In genomic region chr22:27726726-27727449, GRCh38 we compare ENCODE assay signal across 8 cellular contexts.
DNase-seq lines count a peak whose midpoint lies in the region; ATAC-seq, FAIRE-seq and TF ChIP-seq lines count a peak whose summit lies in the region.

No MANE protein-coding gene starts in this region.

- TF ChIP-seq CTCF in H1 (IDR thresholded peaks at IDR 0.05; ENCODE audit: control extremely low read depth in 1 of 3, insufficient read depth in 1 of 3, low read depth in 1 of 3, low read length in 3 of 3): no peak
- no peak for TF ChIP-seq CTCF in GM20000 (IDR thresholded peaks at IDR 0.05; ENCODE audit: extremely low read depth, missing control alignments)

- CTCF ChIA-PET in H1 (lab: Charles Lee; ENCODE audit: partially characterized antibody): no interaction called here

- H3K4me1 ChIP-seq in H1 (replicated peaks in 1 of 4; ENCODE audit: control insufficient read depth in 3 of 4, insufficient read depth in 4 of 4, low read length in 3 of 4): peaks cover 5 to 25% (median 14%) of the 10 kb centered on the region in 4 experiments

- POLR2A ChIA-PET in H1 (lab: Charles Lee; ENCODE audit: partially characterized antibody): interaction anchor here (2.3 kb wide), 1 partner anchor 8 kb away, joined by 9 read pairs; no protein-coding TSS in a partner anchor

- peaks cover 9% of the 10 kb centered on the region for H3K27me3 Mint-ChIP-seq in activated naive CD8-positive, alpha-beta T cell treated with anti-CD3 and anti-CD28 coated beads, Interleukin-2, amount 50 U/mL, for 24 hours

- H2AFZ ChIP-seq in H1 (ENCODE audit: low read length): no peak overlapping the region

- TF ChIP-seq RAD21 in H1 (IDR thresholded peaks at IDR 0.05 in 1 of 2, conservative IDR thresholded peaks at IDR 0.05 in 1 of 2; ENCODE audit: low read depth in 2 of 2, low read length in 2 of 2): no peak

- H3K14ac ChIP-seq in H1 (ENCODE audit: insufficient read length): no peak overlapping the region

- peaks cover 15% of the 10 kb centered on the region for H3K79me1 ChIP-seq in H1 (ENCODE audit: low read depth, low read length)

- peaks cover 0 to 10% of the 10 kb centered on the region in 2 experiments for H4K20me1 ChIP-seq in H1 (replicated peaks in 1 of 2; ENCODE audit: control insufficient read depth in 1 of 2, insufficient read depth in 2 of 2, low read length in 2 of 2)

- peak overlapping the region; percentile 62; the same call in 1 of the 2 replicates for H4K8ac ChIP-seq in H1 (ENCODE audit: extremely low read depth, insufficient read depth, low read length)

- H3K27me3 ChIP-seq in H1 (replicated peaks in 1 of 4; ENCODE audit: control insufficient read depth in 3 of 4, extremely low read depth in 1 of 4, insufficient read depth in 3 of 4, low read length in 3 of 4): no peaks in the 10 kb centered on the region

- 0 out of 2 replicates have a peak overlapping the region, but pooled peaks have one; percentile 12 for H2BK12ac ChIP-seq in H1 (ENCODE audit: low read depth, low read length)

- H3K36me3 ChIP-seq in H1 (ENCODE audit: control insufficient read depth in 2 of 4, insufficient read depth in 4 of 4, low read length in 3 of 4): peaks cover 0 to 5% (median 0%) of the 10 kb centered on the region in 4 experiments; a peak in 1 of 8 replicates

- no peak overlapping the region for H3K27ac Mint-ChIP-seq in activated naive CD8-positive, alpha-beta T cell treated with anti-CD3 and anti-CD28 coated beads, Interleukin-2, amount 50 U/mL, for 24 hours

- no peak overlapping the region for H3K23ac ChIP-seq in H1 (ENCODE audit: insufficient read length)

- peaks cover 5 to 88% of the 10 kb centered on the region in 2 experiments; a peak in 3 of 4 replicates for H3K79me2 ChIP-seq in H1 (ENCODE audit: control insufficient read depth in 1 of 2, insufficient read depth in 2 of 2, low read length in 2 of 2)

- H2BK5ac ChIP-seq in H1 (ENCODE audit: low read depth, low read length): 0 out of 2 replicates have a peak overlapping the region, but pooled peaks have one; percentile 3

- no peak overlapping the region for H3K56ac ChIP-seq in H1 (replicated peaks; ENCODE audit: insufficient read length, low read depth, low read length)

- FAIRE-seq in H1 (lab: Jason Lieb, UNC): no peak

- no peak overlapping the region for H4K5ac ChIP-seq in H1 (ENCODE audit: insufficient read length, low read depth, low read length)

- peaks cover 2% of the 10 kb centered on the region for H3K23me2 ChIP-seq in H1 (ENCODE audit: low read depth, low read length)

- no peak overlapping the region for H3K9ac ChIP-seq in H1 (replicated peaks in 1 of 4; ENCODE audit: extremely low read depth in 1 of 4, low read depth in 3 of 4, low read length in 3 of 4)

- peak overlapping the region; percentile 43; the same call in 1 of the 2 replicates for H2AK5ac ChIP-seq in H1 (ENCODE audit: low read depth, low read length)

- no peak overlapping the region for H3K4ac ChIP-seq in H1 (replicated peaks; ENCODE audit: insufficient read length, low read depth, low read length)

- H3K4me2 ChIP-seq in H1 (ENCODE audit: insufficient read depth in 1 of 2, low read depth in 2 of 2, low read length in 2 of 2): no peak overlapping the region; a peak in 1 of 4 replicates

- no peaks in the 10 kb centered on the region for H3K4me1 Mint-ChIP-seq in activated naive CD8-positive, alpha-beta T cell treated with anti-CD3 and anti-CD28 coated beads, Interleukin-2, amount 50 U/mL, for 24 hours

- peaks cover 0 to 7% of the 10 kb centered on the region in 2 experiments; a peak in 2 of 4 replicates for H3K9me3 ChIP-seq in H1 (ENCODE audit: insufficient read depth in 2 of 2, low read depth in 1 of 2, low read length in 1 of 2)

- no peak for TF ChIP-seq POLR2A in H1 (IDR thresholded peaks at IDR 0.05; ENCODE audit: control extremely low read depth in 1 of 2, low read depth in 2 of 2, low read length in 2 of 2)

- H2BK15ac ChIP-seq in H1 (ENCODE audit: low read length): no peak overlapping the region

- H2BK120ac ChIP-seq in H1 (replicated peaks; ENCODE audit: low read depth, low read length): no peak overlapping the region

- H3K36me3 Mint-ChIP-seq in activated naive CD8-positive, alpha-beta T cell treated with anti-CD3 and anti-CD28 coated beads, Interleukin-2, amount 50 U/mL, for 24 hours (ENCODE audit: low read depth): no peaks in the 10 kb centered on the region

- peak overlapping the region; percentile 36; the same call in 1 of the 2 replicates for H3K18ac ChIP-seq in H1 (ENCODE audit: extremely low read depth, low read length)

- no peak overlapping the region for H4K91ac ChIP-seq in H1 (replicated peaks; ENCODE audit: insufficient read length, low read length)

- WGBS in H1 (ENCODE audit: extremely low coverage in 1 of 2, insufficient coverage in 1 of 2, insufficient read length in 1 of 2, insufficient replicate concordance in 2 of 2, low coverage in 1 of 2, low lambda C conversion rate in 2 of 2, missing lambda C conversion rate in 1 of 2), 2 experiments: 92% methylated on average over 10 of the region's 12 CpGs; no CpG with 5 or more reads in 1 of the 2 experiments

- peak; percentile 92 for DNase-seq in AG08395 (ENCODE audit: low spot score)
- peak; percentile 82 for DNase-seq in M059J (ENCODE audit: low read depth)
- no peak for DNase-seq in H1 (ENCODE audit: low read depth in 1 of 2, low spot score in 2 of 2)
- peak; percentile 61 for DNase-seq in mucosa of gallbladder (ENCODE audit: low spot score)
- no peak for DNase-seq in activated naive CD8-positive, alpha-beta T cell treated with anti-CD3 and anti-CD28 coated beads, Interleukin-2, amount 50 U/mL, for 24 hours
- DNase-seq in GM20000 (ENCODE audit: low spot score): no peak

- no peak for TF ChIP-seq EP300 in H1 (IDR thresholded peaks at IDR 0.05; ENCODE audit: borderline replicate concordance in 1 of 2, low read depth in 2 of 2, low read length in 2 of 2)

- no peak overlapping the region for H3K27ac ChIP-seq in H1 (ENCODE audit: low read depth, low read length)

- no peaks in the 10 kb centered on the region for H3K9me3 Mint-ChIP-seq in activated naive CD8-positive, alpha-beta T cell treated with anti-CD3 and anti-CD28 coated beads, Interleukin-2, amount 50 U/mL, for 24 hours

- no peak overlapping the region for H3K4me3 ChIP-seq in H1 (ENCODE audit: extremely low read depth in 1 of 4, insufficient read depth in 2 of 4, low read depth in 3 of 4, low read length in 4 of 4)

- no peak overlapping the region for H2BK20ac ChIP-seq in H1 (ENCODE audit: low read length)

- no peak for ATAC-seq in activated naive CD8-positive, alpha-beta T cell treated with anti-CD3 and anti-CD28 coated beads, Interleukin-2, amount 50 U/mL, for 24 hours
- ATAC-seq in GM18502 (IDR thresholded peaks at IDR 0.05; ENCODE audit: poor library complexity, unreplicated experiment) (no peak), GM18861 (IDR thresholded peaks at IDR 0.05; ENCODE audit: unreplicated experiment) (no peak)

- no peak overlapping the region for H3K4me3 Mint-ChIP-seq in activated naive CD8-positive, alpha-beta T cell treated with anti-CD3 and anti-CD28 coated beads, Interleukin-2, amount 50 U/mL, for 24 hours

TF ChIP-seq in H1, 55 proteins besides CTCF, POLR2A, EP300 and RAD21:
- no peak for TF ChIP-seq YY1 (IDR thresholded peaks at IDR 0.05; ENCODE audit: low read depth, low read length)

Comparison
In these comparisons a context has a peak if more than half of its experiments do, and no peak if none do; other contexts are left out.
1. DNase-seq: peak in AG08395 (single experiment), M059J (single experiment) and mucosa of gallbladder (single experiment); none in H1 (0 of 2), activated naive CD8-positive, alpha-beta T cell treated with anti-CD3 and anti-CD28 coated beads, Interleukin-2, amount 50 U/mL, for 24 hours (single experiment) and GM20000 (single experiment).